16 cellular contexts compared by ENCODE assay signal in genomic region chr6:63882208-63882607, GRCh38.
DNase-seq lines count a peak whose midpoint lies in the region; ATAC-seq and TF ChIP-seq lines count a peak whose summit lies in the region.
"Had no signal": no experiment of that assay in that cellular context is flagged by ENCODE, and none has a peak within 500 bp of the region (broad histone marks: within the 10 kb centered on the region; RNA-seq: fewer than 3 reads in every experiment).

No MANE protein-coding gene starts in this region.

- H3K4me3 ChIP-seq in PC-3 (ENCODE audit: low read length): no peak overlapping the region
- no peak overlapping the region for H3K4me3 ChIP-seq in epithelial cell of proximal tubule (ENCODE audit: low read depth, low read length)
- no peak overlapping the region for H3K4me3 ChIP-seq in esophagus muscularis mucosa
- no peak overlapping the region for H3K4me3 ChIP-seq in stomach
- H3K4me3 ChIP-seq: spleen, tibial nerve had no signal

- 0 out of 2 replicates have a peak overlapping the region, but pooled peaks have one; percentile 9 for H2AFZ ChIP-seq in PC-3 (ENCODE audit: low read length)

- no peak overlapping the region for H3K9ac ChIP-seq in PC-3 (ENCODE audit: low read length)

- no peaks in the 10 kb centered on the region for H3F3A ChIP-seq in PC-3 (ENCODE audit: low read length, unreplicated experiment)

- 0 out of 2 replicates have a peak, but pooled peaks have one; percentile 6 for TF ChIP-seq CTCF in GM12874 (IDR thresholded peaks at IDR 0.05; ENCODE audit: insufficient read depth, low read depth, low read length)
- TF ChIP-seq CTCF in PC-3 (conservative IDR thresholded peaks at IDR 0.05; ENCODE audit: low read depth, low read length): peak; percentile 38; the same call in 1 of the 2 replicates
- peak; percentile 42 for TF ChIP-seq CTCF in epithelial cell of proximal tubule (conservative IDR thresholded peaks at IDR 0.05; ENCODE audit: low read depth, low read length)
- TF ChIP-seq CTCF in esophagus muscularis mucosa (IDR thresholded peaks at IDR 0.05): no peak
- peak in 1 of 7 experiments; percentile 5 for TF ChIP-seq CTCF in stomach (IDR thresholded peaks at IDR 0.05)

- CTCF ChIA-PET in PC-3 (lab: Charles Lee): no interaction called here

- ATAC-seq in PC-3: peak; percentile 56
- ATAC-seq: naive thymus-derived CD8-positive, alpha-beta T cell; T-helper 17 cell had no signal

- H3K27me3 ChIP-seq in PC-3 (ENCODE audit: low read length) (no peaks in the 10 kb centered on the region), esophagus muscularis mucosa (no peaks in the 10 kb centered on the region), stomach (no peaks in the 10 kb centered on the region)
- H3K27me3 ChIP-seq: spleen, tibial nerve had no signal

- no peaks in the 10 kb centered on the region for H4K20me1 ChIP-seq in PC-3 (ENCODE audit: low read length)

- TF ChIP-seq EP300 in esophagus muscularis mucosa (IDR thresholded peaks at IDR 0.05): no peak
- no peak for TF ChIP-seq EP300 in stomach (IDR thresholded peaks at IDR 0.05)

- no peaks in the 10 kb centered on the region for H3K79me2 ChIP-seq in PC-3 (ENCODE audit: low read length)

- H3K9me3 ChIP-seq in PC-3 (ENCODE audit: low read length): no peaks in the 10 kb centered on the region
- H3K9me3 ChIP-seq in esophagus muscularis mucosa: peaks cover 0 to 8% (median 3%) of the 10 kb centered on the region in 4 donors
- peaks cover 0 to 11% (median 9%) of the 10 kb centered on the region in 4 donors for H3K9me3 ChIP-seq in stomach

- TF ChIP-seq POLR2A in esophagus muscularis mucosa (IDR thresholded peaks at IDR 0.05; ENCODE audit: low read depth) (no peak), stomach (IDR thresholded peaks at IDR 0.05) (no peak)

- DNase-seq in PC-3 (peak; percentile 14), epithelial cell of proximal tubule (ENCODE audit: low read depth) (no peak), retina (peak; percentile 68), esophagus muscularis mucosa (ENCODE audit: extremely low spot score) (no peak), stomach (no peak), pons (ENCODE audit: low spot score) (no peak)
- DNase-seq: activated CD8-positive, alpha-beta memory T cell treated with anti-CD3 and anti-CD28 coated beads for 24 hours; activated naive CD4-positive, alpha-beta T cell treated with anti-CD3 and anti-CD28 coated beads for 36 hours; cerebellar nuclear complex; KG1; naive thymus-derived CD8-positive, alpha-beta T cell; NCI-H2171; spleen; T-helper 17 cell had no signal

- no peak overlapping the region for H3K27ac ChIP-seq in PC-3 (ENCODE audit: low read length)
- no peak overlapping the region for H3K27ac ChIP-seq in esophagus muscularis mucosa (replicated peaks in 1 of 4)
- no peak overlapping the region for H3K27ac ChIP-seq in stomach
- H3K27ac ChIP-seq: spleen, tibial nerve had no signal

- H3K4me2 ChIP-seq in PC-3 (ENCODE audit: low read length): no peak overlapping the region

- H3K36me3 ChIP-seq in PC-3 (ENCODE audit: low read depth, low read length) (no peaks in the 10 kb centered on the region), esophagus muscularis mucosa (no peaks in the 10 kb centered on the region), stomach (no peaks in the 10 kb centered on the region)
- H3K36me3 ChIP-seq: spleen, tibial nerve had no signal

- POLR2A ChIA-PET in PC-3 (lab: Charles Lee; ENCODE audit: unreplicated experiment): no interaction called here

- intact Hi-C loops in PC-3 (cut with micrococcal nuclease): no loop called here
- intact Hi-C loops in esophagus muscularis mucosa (cut with DNase I): no loop called here
- intact Hi-C loops in stomach (cut with DNase I; ENCODE audit: low total_unique reads): no loop called here

- 69% methylated on average over 4 of the region's 4 CpGs for WGBS in esophagus muscularis mucosa
- WGBS in stomach, 5 donors: 38 to 58% (median 49%) methylated on average over 4 of the region's 4 CpGs

- H3K9me2 ChIP-seq in PC-3 (replicated peaks; ENCODE audit: low read length): no peaks in the 10 kb centered on the region

- no TSS peak for BruUV-seq in PC-3 (replicated peaks; lab: Mats Ljungman, UMichigan)

- H3K4me1 ChIP-seq in PC-3 (ENCODE audit: insufficient read depth, low read length): no peaks in the 10 kb centered on the region
- H3K4me1 ChIP-seq in esophagus muscularis mucosa: no peaks in the 10 kb centered on the region
- no peaks in the 10 kb centered on the region for H3K4me1 ChIP-seq in stomach
- H3K4me1 ChIP-seq: spleen, tibial nerve had no signal

Comparison
In these comparisons a context has a peak if more than half of its experiments do, and no peak if none do; other contexts are left out.
1. CTCF ChIP-seq: peak in GM12874 (single experiment), PC-3 (single experiment) and epithelial cell of proximal tubule (single experiment); none in esophagus muscularis mucosa (0 of 3).
2. DNase-seq: peak in PC-3 (single experiment) and retina (single experiment); none in epithelial cell of proximal tubule (single experiment), esophagus muscularis mucosa (single experiment), stomach (single experiment) and pons (single experiment).